ENCODE assay signal across 9 cellular contexts in genomic region chr19:1019616-1019961, GRCh38. TPM values are rescaled to one million over a fixed set of nuclear protein-coding genes. Genes with fewer than 3 reads are reported as not detected.
DNase-seq lines count a peak whose midpoint lies in the region; ATAC-seq, FAIRE-seq and TF ChIP-seq lines count a peak whose summit lies in the region.
"Had no signal": no experiment of that assay in that cellular context is flagged by ENCODE, and none has a peak within 500 bp of the region (broad histone marks: within the 10 kb centered on the region; RNA-seq: fewer than 3 reads in every experiment).

No MANE protein-coding gene starts in this region.

- no peaks in the 10 kb centered on the region for H3K27me3 Mint-ChIP-seq in activated CD8-positive, alpha-beta T cell treated with anti-CD3 and anti-CD28 coated beads, Interleukin-2, amount 10 ng/mL, durations not matched to agents 7 days and 5 days (ENCODE audit: low read depth)

- POLR2A ChIA-PET in HEK293 (lab: Yijun Ruan, JAX) = interaction anchor here (1.1 to 1.2 kb wide), 3 partner anchors 21 to 85 kb away, joined by 3 to 4 read pairs (median 3); partner anchors contain the start of gene ABCA7
- POLR2A ChIA-PET in activated CD8-positive, alpha-beta T cell treated with anti-CD3 and anti-CD28 coated beads, Interleukin-2, amount 10 ng/mL, durations not matched to agents 7 days and 5 days (lab: Charles Lee) = interaction anchor here (0.9 to 2.1 kb wide), 4 partner anchors 15 to 57 kb away, joined by 3 to 7 read pairs (median 3); partner anchors contain the start of genes ARHGAP45 and WDR18

- no peak for TF ChIP-seq POLR2A in spleen (IDR thresholded peaks at IDR 0.05)

- H3K27ac ChIP-seq in HEK293 (ENCODE audit: extremely low read depth, low read depth, low read length) (peak overlapping the region; percentile 80), spleen (peak overlapping the region in 6 of 8 donors; percentile 93 to 98 (median 96))

- H3K4me3 ChIP-seq in HEK293 (ENCODE audit: low read depth, low read length) (peak overlapping the region; percentile 86), iPS-15b (ENCODE audit: low read depth, low read length) (peak overlapping the region; percentile 91), spleen (peak overlapping the region; percentile 61 to 91 (median 82))

- H3K4me3 Mint-ChIP-seq in activated CD8-positive, alpha-beta T cell treated with anti-CD3 and anti-CD28 coated beads, Interleukin-2, amount 10 ng/mL, durations not matched to agents 7 days and 5 days = peak overlapping the region; percentile 90

- no peaks in the 10 kb centered on the region for H3K27me3 ChIP-seq in iPS-15b (ENCODE audit: control insufficient read depth, insufficient read depth, low read length)
- no peaks in the 10 kb centered on the region for H3K27me3 ChIP-seq in spleen (replicated peaks in 1 of 7)

- H3K27ac Mint-ChIP-seq in activated CD8-positive, alpha-beta T cell treated with anti-CD3 and anti-CD28 coated beads, Interleukin-2, amount 10 ng/mL, durations not matched to agents 7 days and 5 days = peak overlapping the region; percentile 92

- H3K9me3 Mint-ChIP-seq in activated CD8-positive, alpha-beta T cell treated with anti-CD3 and anti-CD28 coated beads, Interleukin-2, amount 10 ng/mL, durations not matched to agents 7 days and 5 days (ENCODE audit: insufficient read depth) = no peaks in the 10 kb centered on the region

- ATAC-seq in activated CD8-positive, alpha-beta T cell treated with anti-CD3 and anti-CD28 coated beads, Interleukin-2, amount 10 ng/mL, durations not matched to agents 7 days and 5 days = no peak

- no peak for DNase-seq in activated CD8-positive, alpha-beta T cell treated with anti-CD3 and anti-CD28 coated beads, Interleukin-2, amount 10 ng/mL, durations not matched to agents 7 days and 5 days
- DNase-seq in spleen (peak; percentile 86), cerebellar cortex (ENCODE audit: low spot score) (no peak), SIG-M5 treated with dmso at 0.1 percent for 504 hours (lab: John Stamatoyannopoulos, UW; ENCODE audit: unreplicated experiment) (no peak), HTR-8/SVneo (ENCODE audit: insufficient read length, low spot score) (no peak), NCI-H2081 treated with DMSO at 0.1 percent for 48 hours (lab: John Stamatoyannopoulos, UW) (no peak)

- WGBS in spleen, 5 donors = 40 to 68% (median 65%) methylated on average over 1 to 18 of the region's 18 CpGs

- H3K4me1 ChIP-seq in HEK293 (ENCODE audit: control insufficient read depth, insufficient read depth, low read length) (peaks cover 7% of the 10 kb centered on the region), iPS-15b (ENCODE audit: control insufficient read depth, insufficient read depth, low read length) (peaks cover 5% of the 10 kb centered on the region), spleen (peaks cover 55 to 87% (median 75%) of the 10 kb centered on the region in 6 donors)

- peak overlapping the region; percentile 92 for H3K9ac ChIP-seq in iPS-15b (ENCODE audit: low read depth, low read length)

- H3K36me3 ChIP-seq in HEK293 (ENCODE audit: control insufficient read depth in 2 of 2, insufficient read depth in 1 of 2, low read length in 2 of 2) = peaks cover 0 to 32% of the 10 kb centered on the region in 2 experiments; a peak in 1 of 3 replicates
- H3K36me3 ChIP-seq in iPS-15b (ENCODE audit: control insufficient read depth, insufficient read depth, low read length) = peaks cover 8% of the 10 kb centered on the region
- H3K36me3 ChIP-seq in spleen = peaks cover 0 to 38% (median 5%) of the 10 kb centered on the region in 6 donors

- CTCF ChIA-PET in HEK293 (lab: Yijun Ruan, JAX) = interaction anchor here (0.6 to 1.0 kb wide), 4 partner anchors 82 to 351 kb away, joined by 3 to 5 read pairs (median 4); no protein-coding TSS in a partner anchor
- CTCF ChIA-PET in activated CD8-positive, alpha-beta T cell treated with anti-CD3 and anti-CD28 coated beads, Interleukin-2, amount 10 ng/mL, durations not matched to agents 7 days and 5 days (lab: Charles Lee) = interaction anchor here (0.6 to 1.2 kb wide), 3 partner anchors 36 to 70 kb away, joined by 3 read pairs; partner anchors contain the start of gene WDR18

- H3K4me1 Mint-ChIP-seq in activated CD8-positive, alpha-beta T cell treated with anti-CD3 and anti-CD28 coated beads, Interleukin-2, amount 10 ng/mL, durations not matched to agents 7 days and 5 days (ENCODE audit: low read depth) = peaks cover 42% of the 10 kb centered on the region

- TF ChIP-seq CTCF in HEK293 (tag by site-specific recombination; IDR thresholded peaks at IDR 0.05) (no peak), spleen (IDR thresholded peaks at IDR 0.05 in 8 of 11, conservative IDR thresholded peaks at IDR 0.05 in 3 of 11) (no peak)

- intact Hi-C loops in spleen (cut with DNase I; ENCODE audit: low total_unique reads) = no loop called here

- no peaks in the 10 kb centered on the region for H3K9me3 ChIP-seq in HEK293 (ENCODE audit: control insufficient read depth, insufficient read depth, low read depth, low read length)
- H3K9me3 ChIP-seq in iPS-15b (ENCODE audit: control insufficient read depth, insufficient read depth, low read length) = no peaks in the 10 kb centered on the region
- H3K9me3 ChIP-seq in spleen = no peaks in the 10 kb centered on the region

- H3K36me3 Mint-ChIP-seq in activated CD8-positive, alpha-beta T cell treated with anti-CD3 and anti-CD28 coated beads, Interleukin-2, amount 10 ng/mL, durations not matched to agents 7 days and 5 days (ENCODE audit: low read depth) = peaks cover 10% of the 10 kb centered on the region

- no peak for FAIRE-seq in HTR-8/SVneo (lab: Jason Lieb, UNC)

TF ChIP-seq in HEK293, 187 proteins besides CTCF, POLR2A, EP300 and RAD21 (continues in another document):
- TF ChIP-seq REST (tag by site-specific recombination; IDR thresholded peaks at IDR 0.05) = no peak
- no peak for TF ChIP-seq ZNF292 (tag by site-specific recombination; IDR thresholded peaks at IDR 0.05; ENCODE audit: borderline replicate concordance, low read depth)
- TF ChIP-seq ZEB2 (tag by site-specific recombination; IDR thresholded peaks at IDR 0.05) = no peak
- TF ChIP-seq ZNF626 (tag by site-specific recombination; IDR thresholded peaks at IDR 0.05) = no peak
- TF ChIP-seq PRDM1 (tag by site-specific recombination; IDR thresholded peaks at IDR 0.05) = no peak
- TF ChIP-seq ZNF114 (tag by site-specific recombination; IDR thresholded peaks at IDR 0.05) = no peak
- TF ChIP-seq ZNF629 (tag by site-specific recombination; IDR thresholded peaks at IDR 0.05) = no peak
- TF ChIP-seq ZNF449 (tag by site-specific recombination; IDR thresholded peaks at IDR 0.05) = no peak
- no peak for TF ChIP-seq ZNF2 (tag by site-specific recombination; IDR thresholded peaks at IDR 0.05)

RNA-seq across cellular contexts. Expression of gene TMEM259, which starts 1.3 kb away (rescaled TPM):
- 100 to 1,000 TPM; 153 to 160 TPM for total RNA-seq in activated CD8-positive, alpha-beta T cell treated with anti-CD3 and anti-CD28 coated beads, Interleukin-2, amount 10 ng/mL, durations not matched to agents 7 days and 5 days
- total RNA-seq in spleen = 100 to 1,000 TPM; 187 to 275 (median 240) TPM
- 100 to 1,000 TPM; 172 to 560 (median 460) TPM for polyA plus RNA-seq in spleen

RNA-seq across cellular contexts. Expression of gene RNU6-2, which starts 1.7 kb away (rescaled TPM):
- not detected for total RNA-seq in activated CD8-positive, alpha-beta T cell treated with anti-CD3 and anti-CD28 coated beads, Interleukin-2, amount 10 ng/mL, durations not matched to agents 7 days and 5 days
- total RNA-seq in spleen = not detected
- not detected for polyA plus RNA-seq in spleen
- total RNA-seq: renal cortical epithelial cell had no signal

RNA-seq across cellular contexts. Expression of gene CNN2, which starts 6.8 kb away (rescaled TPM):
- 100 to 1,000 TPM; 417 to 455 TPM for total RNA-seq in activated CD8-positive, alpha-beta T cell treated with anti-CD3 and anti-CD28 coated beads, Interleukin-2, amount 10 ng/mL, durations not matched to agents 7 days and 5 days
- total RNA-seq in spleen = 100 to 1,000 TPM; 102 to 296 (median 233) TPM
- polyA plus RNA-seq in spleen = 100 to 1,000 TPM; 126 to 147 (median 140) TPM

RNA-seq across cellular contexts. Expression of gene GRIN3B, which starts 19.4 kb away (rescaled TPM):
- not detected for total RNA-seq in activated CD8-positive, alpha-beta T cell treated with anti-CD3 and anti-CD28 coated beads, Interleukin-2, amount 10 ng/mL, durations not matched to agents 7 days and 5 days
- under 1 TPM in 2 of 7 donors, not detected in 5; 0.07 to 0.11 TPM for total RNA-seq in spleen
- polyA plus RNA-seq in spleen = not detected

RNA-seq across cellular contexts. Expression of gene ABCA7, which starts 20.3 kb away (rescaled TPM):
- 10 to 100 TPM; 76.6 to 77.5 TPM for total RNA-seq in activated CD8-positive, alpha-beta T cell treated with anti-CD3 and anti-CD28 coated beads, Interleukin-2, amount 10 ng/mL, durations not matched to agents 7 days and 5 days
- 100 to 1,000 TPM in 3 of 7 donors, 10 to 100 TPM in 4; 64.6 to 162 (median 94.7) TPM for total RNA-seq in spleen
- polyA plus RNA-seq in spleen = 100 to 1,000 TPM in 2 of 3 donors, 10 to 100 TPM in 1; 67.5 to 197 (median 152) TPM
